Comparison of ENCODE assay signal across 17 cellular contexts in the genomic region with DNA sequence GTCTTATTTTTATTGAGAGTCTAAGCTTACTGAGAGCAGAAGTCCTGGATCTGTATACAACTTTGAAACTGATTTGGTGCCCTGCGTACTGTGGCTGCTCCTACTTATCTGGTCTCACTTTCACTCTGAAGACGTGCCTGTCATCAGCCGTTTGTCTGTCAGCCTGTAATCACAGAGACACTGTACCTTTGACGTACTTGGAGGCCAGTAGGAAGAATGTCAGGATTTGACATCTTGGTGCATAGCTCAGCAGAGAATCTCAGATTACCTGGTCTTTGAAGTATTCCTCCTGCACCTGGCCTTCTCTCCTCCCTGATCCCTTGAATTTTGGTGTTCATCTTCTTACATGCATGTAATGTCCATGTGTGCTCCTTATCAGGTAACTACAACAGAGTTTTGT. TPM values are rescaled to one million over a fixed set of nuclear protein-coding genes. Genes with fewer than 3 reads are reported as not detected.
A peak's percentile ranks its signal among the peaks of the same experiment; 100 is the strongest.
DNase-seq lines count a peak whose midpoint lies in the region; ATAC-seq, FAIRE-seq and TF ChIP-seq lines count a peak whose summit lies in the region.
"Had no signal": no experiment of that assay in that cellular context is flagged by ENCODE, and none has a peak within 500 bp of the region (broad histone marks: within the 10 kb centered on the region; RNA-seq: fewer than 3 reads in every experiment).

No MANE protein-coding gene starts in this region.

- peaks cover 69% of the 10 kb centered on the region for H3K4me1 ChIP-seq in GM12878 (ENCODE audit: control insufficient read depth, insufficient read depth, low read length)
- H3K4me1 ChIP-seq: prostate gland had no signal

- H3K27ac ChIP-seq in GM12878 (ENCODE audit: control insufficient read depth, insufficient read depth) (peak overlapping the region; percentile 90), dorsolateral prefrontal cortex (no peak overlapping the region)
- H3K27ac ChIP-seq: prostate gland, vagina had no signal

- H4K20me1 ChIP-seq in GM12878 (ENCODE audit: control insufficient read depth, insufficient read depth), result no peaks in the 10 kb centered on the region

- POLR2A ChIA-PET in GM12878 (lab: Charles Lee), result interaction anchor here (1.2 to 5.6 kb wide), 5 partner anchors 15 to 130 kb away, joined by 3 to 43 read pairs (median 4); partner anchors contain the start of gene DSE

- no peaks in the 10 kb centered on the region for H3K36me3 ChIP-seq in GM12878 (ENCODE audit: control insufficient read depth in 2 of 2, insufficient read depth in 2 of 2, low read length in 1 of 2)
- H3K36me3 ChIP-seq in MG63, result no peaks in the 10 kb centered on the region
- H3K36me3 ChIP-seq: prostate gland, vagina had no signal

- BruUV-seq in GM12878 (replicated peaks; lab: Mats Ljungman, UMichigan), result no TSS peak

- H3K9ac ChIP-seq in GM12878 (ENCODE audit: control insufficient read depth, insufficient read depth, low read length), result peak overlapping the region; percentile 61; the same call in 1 of the 2 replicates

- FAIRE-seq in GM12878 (lab: Jason Lieb, UNC) (peak; percentile 80), HTR-8/SVneo (lab: Jason Lieb, UNC) (no peak)

- H3K4me3 ChIP-seq in GM12864 (ENCODE audit: low read depth, low read length) (peak overlapping the region; percentile 55), GM12878 (peak overlapping the region; percentile 59), MG63 (no peak overlapping the region), dorsolateral prefrontal cortex (no peak overlapping the region)
- H3K4me3 ChIP-seq: GM23338, prostate gland, vagina had no signal

- no peak for TF ChIP-seq EP300 in GM12878 (IDR thresholded peaks at IDR 0.05; ENCODE audit: borderline replicate concordance in 1 of 2, control insufficient read depth in 1 of 2, low read depth in 2 of 2, low read length in 2 of 2)

- intact Hi-C loops in GM12878 (cut with micrococcal nuclease; ENCODE audit: unreplicated experiment) (loop anchor here (2.0 to 10.0 kb wide), 3 partner anchors 38 to 304 kb away; partner anchors contain the start of genes DSE and NT5DC1), dorsolateral prefrontal cortex (cut with DNase I) (no loop called here)

- WGBS in GM12878 (ENCODE audit: insufficient coverage, insufficient replicate concordance, low lambda C conversion rate, missing lambda C conversion rate), result 3% methylated on average over 4 of the region's 4 CpGs

- H3K79me2 ChIP-seq in GM12878 (ENCODE audit: control insufficient read depth, insufficient read depth, low read length), result peaks cover 77% of the 10 kb centered on the region

- SMC1A ChIA-PET in GM12878 (lab: Charles Lee; ENCODE audit: uncharacterized antibody, unreplicated experiment), result interaction anchor here (1.2 to 5.6 kb wide), 5 partner anchors 13 to 124 kb away, joined by 3 to 101 read pairs (median 8); partner anchors contain the start of gene DSE

- H2AFZ ChIP-seq in GM12878 (ENCODE audit: control insufficient read depth, low read depth, low read length), result peak overlapping the region; percentile 6
- H2AFZ ChIP-seq: GM23338 had no signal

- TF ChIP-seq RAD21 in GM12878 (IDR thresholded peaks at IDR 0.05; ENCODE audit: insufficient read depth, low read depth, low read length), result no peak

- DNase-seq in GM12864 (ENCODE audit: low read depth), result no peak
- DNase-seq in GM12878 (ENCODE audit: low read depth, low spot score), result peak; percentile 71
- no peak for DNase-seq in T-helper 1 cell
- DNase-seq in MG63, result no peak
- DNase-seq in HTR-8/SVneo (ENCODE audit: insufficient read length, low spot score), result no peak
- no peak for DNase-seq in dorsolateral prefrontal cortex
- DNase-seq: activated naive CD8-positive, alpha-beta T cell treated with anti-CD3 and anti-CD28 coated beads for 36 hours; DMS53; NCI-H510A treated with DMSO at 0.1 percent for 48 hours; stimulated activated CD4-positive, alpha-beta T cell treated with anti-CD3 and anti-CD28 coated beads, Interleukin-2, amount 100 ng/mL, for 24 hours had no signal

- RAD21 ChIA-PET in GM12878 (lab: Charles Lee; ENCODE audit: unreplicated experiment), result interaction anchor here (0.9 to 1.9 kb wide), 5 partner anchors 12 to 260 kb away, joined by 3 to 6 read pairs (median 4); partner anchors contain the start of gene ZUP1

- H3K27me3 ChIP-seq in GM12878 (replicated peaks in 1 of 2; ENCODE audit: control insufficient read depth in 2 of 2, insufficient read depth in 2 of 2, low read length in 1 of 2) (no peaks in the 10 kb centered on the region), MG63 (no peaks in the 10 kb centered on the region), dorsolateral prefrontal cortex (no peaks in the 10 kb centered on the region)
- H3K27me3 ChIP-seq: vagina had no signal

- CTCF ChIA-PET in GM12878 (lab: Yijun Ruan, JAX), result interaction anchor here (0.9 to 4.4 kb wide), 6 partner anchors 14 to 241 kb away, joined by 3 to 32 read pairs (median 3); no protein-coding TSS in a partner anchor

- in situ Hi-C loops in GM12878 (cut with MboI), result no loop called here

- TF ChIP-seq CTCF in GM12864 (IDR thresholded peaks at IDR 0.05; ENCODE audit: low read depth, low read length, missing control alignments) (no peak), GM12878 (IDR thresholded peaks at IDR 0.05 in 2 of 3, conservative IDR thresholded peaks at IDR 0.05 in 1 of 3; ENCODE audit: control insufficient read depth in 2 of 3, extremely low read depth in 1 of 3, insufficient read depth in 1 of 3, low read depth in 3 of 3, low read length in 3 of 3) (no peak), dorsolateral prefrontal cortex (IDR thresholded peaks at IDR 0.05 in 54 of 56, conservative IDR thresholded peaks at IDR 0.05 in 2 of 56; ENCODE audit: low read depth in 1 of 56, partially characterized antibody in 56 of 56) (no peak)

- ATAC-seq in GM19455 (IDR thresholded peaks at IDR 0.05; ENCODE audit: unreplicated experiment) (peak; percentile 41), HG02938 (IDR thresholded peaks at IDR 0.05; ENCODE audit: unreplicated experiment) (peak; percentile 34), GM12878 (peak; percentile 51)
- ATAC-seq: esophagus mucosa; GM23338; stimulated activated effector memory CD8-positive, alpha-beta T cell treated with anti-CD3 and anti-CD28 coated beads, Interleukin-12 subunit alpha, Interleukin-12 subunit beta, amount 100 ng/mL, for 72 hours had no signal

- H3K4me2 ChIP-seq in GM12878 (ENCODE audit: control insufficient read depth, insufficient read depth), result peak overlapping the region; percentile 91
- H3K4me2 ChIP-seq: GM23338 had no signal

- no peaks in the 10 kb centered on the region for H3K9me3 ChIP-seq in GM12878 (replicated peaks; ENCODE audit: control insufficient read depth, insufficient read depth, low read length)
- H3K9me3 ChIP-seq in MG63, result no peaks in the 10 kb centered on the region
- H3K9me3 ChIP-seq: prostate gland, vagina had no signal

- no peak for TF ChIP-seq POLR2A in GM12878 (IDR thresholded peaks at IDR 0.05; ENCODE audit: low read depth, low read length)

TF ChIP-seq in GM12878, 131 proteins besides CTCF, POLR2A, EP300 and RAD21 (continues in another document):
- no peak for TF ChIP-seq ZNF207 (IDR thresholded peaks at IDR 0.05; ENCODE audit: borderline replicate concordance)
- no peak for TF ChIP-seq HDAC2 (IDR thresholded peaks at IDR 0.05)
- TF ChIP-seq, protein P1, sequence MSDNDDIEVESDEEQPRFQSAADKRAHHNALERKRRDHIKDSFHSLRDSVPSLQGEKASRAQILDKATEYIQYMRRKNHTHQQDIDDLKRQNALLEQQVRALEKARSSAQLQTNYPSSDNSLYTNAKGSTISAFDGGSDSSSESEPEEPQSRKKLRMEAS (IDR thresholded peaks at IDR 0.05; ENCODE audit: low read depth, low read length), result no peak
- no peak for TF ChIP-seq EGR1 (IDR thresholded peaks at IDR 0.05; ENCODE audit: borderline replicate concordance in 1 of 2, low read depth in 2 of 2, low read length in 2 of 2)

RNA-seq across cellular contexts. Expression of gene DSE, which starts 37.7 kb away (rescaled TPM):
- 131 and 135 TPM in 2 replicates for total RNA-seq in GM12878 (2013; cell fraction: nucleolus; rRNA removed)
- total RNA-seq in GM12878 (2014; rRNA removed) (65.3 and 77.4 TPM in 2 replicates), GM12878 (2014; rRNA removed; fragmentation: Illumina TruSeq; extraction: Trizol) (62.3 and 63.9 TPM in 2 replicates), GM12878 (2021) (75.1 and 76.4 TPM in 2 replicates), dorsolateral prefrontal cortex (10 to 100 TPM; 10.7 to 45.2 (median 20.5) TPM)
- 20.3 TPM for polyA plus RNA-seq in GM12878 (2011; ENCODE audit: low read depth)
- polyA plus RNA-seq in GM12878 (2011; rRNA removed) (12.2 and 12.6 TPM in 2 replicates), GM12878 (2014; fragmentation: Illumina TruSeq; extraction: Trizol) (51.8 and 58.9 TPM in 2 replicates), GM12878 (2014; fragmentation: Nextera tagmentation; extraction: Ambion mirVana) (10 to 100 TPM; 17.1 to 24.2 TPM), GM12878 (2014; rRNA removed) (35.9 and 38.6 TPM in 2 replicates), GM12878 (2016; fragmentation: Nextera tagmentation; extraction: Ambion mirVana) (10 to 100 TPM; 43.0 TPM)
- 6.7 and 9.5 TPM in 2 replicates for polyA plus RNA-seq in GM12878 (2011; cell fraction: cytosol; rRNA removed)
- 14.6 and 17.6 TPM in 2 replicates for polyA plus RNA-seq in GM12878 (2011; cell fraction: nucleus; rRNA removed)
- polyA plus RNA-seq in GM12878 (2012), result 22.5 and 29.0 TPM in 2 replicates
- 23.2 and 26.4 TPM in 2 replicates for polyA minus RNA-seq in GM12878 (2011; rRNA and poly(A)+ RNA removed)
- 3.8 and 3.9 TPM in 2 replicates for polyA minus RNA-seq in GM12878 (2011; cell fraction: cytosol; rRNA and poly(A)+ RNA removed)
- polyA minus RNA-seq in GM12878 (2011; cell fraction: nucleus; rRNA and poly(A)+ RNA removed), result 17.5 and 26.1 TPM in 2 replicates
- total RNA-seq in MG63 (2014; rRNA removed; shearing (Covaris generic); ENCODE audit: low replicate concordance), result 5.4 and 6.4 TPM in 2 replicates

RNA-seq across cellular contexts. Expression of gene CALHM6, which starts 52.7 kb away (rescaled TPM):
- total RNA-seq in GM12878 (2013; cell fraction: nucleolus; rRNA removed), result not detected in 2 replicates
- 1.2 and 1.5 TPM in 2 replicates for total RNA-seq in GM12878 (2014; rRNA removed)
- total RNA-seq in GM12878 (2014; rRNA removed; fragmentation: Illumina TruSeq; extraction: Trizol), result 1.7 and 2.6 TPM in 2 replicates
- 0.53 and 1.0 TPM in 2 replicates for total RNA-seq in GM12878 (2021)
- 4.4 TPM for polyA plus RNA-seq in GM12878 (2011; ENCODE audit: low read depth)
- 0.15 and 0.48 TPM in 2 replicates for polyA plus RNA-seq in GM12878 (2011; rRNA removed)
- polyA plus RNA-seq in GM12878 (2011; cell fraction: cytosol; rRNA removed), result 0.10 and 0.18 TPM in 2 replicates
- not detected in 2 replicates for polyA plus RNA-seq in GM12878 (2011; cell fraction: nucleus; rRNA removed)
- 11.2 and 13.0 TPM in 2 replicates for polyA plus RNA-seq in GM12878 (2012)
- 0.93 and 1.2 TPM in 2 replicates for polyA plus RNA-seq in GM12878 (2014; fragmentation: Illumina TruSeq; extraction: Trizol)
- polyA plus RNA-seq in GM12878 (2014; fragmentation: Nextera tagmentation; extraction: Ambion mirVana), result 1 to 10 TPM; 1.1 to 1.4 TPM
- 1.5 and 2.6 TPM in 2 replicates for polyA plus RNA-seq in GM12878 (2014; rRNA removed)
- 1 to 10 TPM; 3.2 to 3.4 TPM for polyA plus RNA-seq in GM12878 (2016; fragmentation: Nextera tagmentation; extraction: Ambion mirVana)
- polyA minus RNA-seq in GM12878 (2011; rRNA and poly(A)+ RNA removed), result not detected in 2 replicates
- not detected in 2 replicates for polyA minus RNA-seq in GM12878 (2011; cell fraction: cytosol; rRNA and poly(A)+ RNA removed)
- polyA minus RNA-seq in GM12878 (2011; cell fraction: nucleus; rRNA and poly(A)+ RNA removed), result 0.38 TPM in 1 of 2 replicates, not detected in the other
- 0.16 and 1.7 TPM in 2 replicates for total RNA-seq in MG63 (2014; rRNA removed; shearing (Covaris generic); ENCODE audit: low replicate concordance)
- total RNA-seq in dorsolateral prefrontal cortex, result 1 to 10 TPM in 62 of 120 experiments, under 1 TPM in 21, not detected in 37; 0.44 to 7.3 (median 1.7) TPM
- total RNA-seq: vagina had no signal

Comparison
In these comparisons a context has a peak if more than half of its experiments do, and no peak if none do; other contexts are left out.
1. H3K4me3 ChIP-seq: peak in GM12864 (single experiment) and GM12878 (single experiment); none in MG63 (single experiment) and dorsolateral prefrontal cortex (0 of 59).
2. Peak in every context shown above with its lines, with median percentiles within 50 percentile points of each other: ATAC-seq.